ENCODE assay signal across 22 cellular contexts in the genomic region with DNA sequence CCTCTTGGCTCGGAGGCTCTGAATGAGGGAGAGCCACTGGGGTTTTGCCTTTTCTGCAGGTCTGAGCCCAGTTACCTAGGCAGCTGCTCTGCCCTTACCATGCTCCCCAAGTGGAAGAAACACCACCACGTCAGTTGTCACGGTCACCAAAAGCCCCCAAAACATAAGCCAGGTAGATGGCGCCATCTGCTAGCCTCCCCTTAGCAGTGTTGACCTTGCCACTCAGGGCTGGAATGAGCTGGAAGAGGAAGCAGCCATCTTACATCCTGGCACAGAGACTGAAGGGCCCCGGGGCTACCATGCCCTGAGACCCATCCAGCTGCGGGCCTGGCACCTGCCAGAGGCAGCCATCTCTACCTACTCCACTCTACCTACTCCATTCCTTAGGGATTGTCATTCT. TPM values are rescaled to one million over a fixed set of nuclear protein-coding genes. Genes with fewer than 3 reads are reported as not detected.
DNase-seq lines count a peak whose midpoint lies in the region; ATAC-seq, FAIRE-seq and TF ChIP-seq lines count a peak whose summit lies in the region.
"Had no signal": no experiment of that assay in that cellular context is flagged by ENCODE, and none has a peak within 500 bp of the region (broad histone marks: within the 10 kb centered on the region; RNA-seq: fewer than 3 reads in every experiment).

No MANE protein-coding gene starts in this region.

- no peak overlapping the region for H3K4me3 ChIP-seq in left ventricle myocardium inferior
- H3K4me3 ChIP-seq: colonic mucosa, right atrium auricular region, SK-N-MC, upper lobe of left lung had no signal

- H3K9me3 ChIP-seq in left ventricle myocardium inferior (replicated peaks) (no peaks in the 10 kb centered on the region), T-helper 17 cell (ENCODE audit: control insufficient read depth, low read length, poor library complexity, severe bottlenecking) (no peaks in the 10 kb centered on the region)
- H3K9me3 ChIP-seq: colonic mucosa, right atrium auricular region, upper lobe of left lung had no signal

- no peaks in the 10 kb centered on the region for H3K27me3 ChIP-seq in left ventricle myocardium inferior (ENCODE audit: low read depth)
- H3K27me3 ChIP-seq: brain microvascular endothelial cell, colonic mucosa, right atrium auricular region, upper lobe of left lung had no signal

- DNase-seq in Right ventricle myocardium inferior (ENCODE audit: missing footprints) (peak; percentile 15), left ventricle myocardium inferior (no peak), T-helper 17 cell (no peak), iPS-NIHi11 (ENCODE audit: low spot score) (peak; percentile 40), GM19239 (ENCODE audit: insufficient read length, low spot score) (no peak), kidney glomerular epithelial cell (lab: John Stamatoyannopoulos, UW) (no peak), occipital lobe (lab: John Stamatoyannopoulos, UW) (no peak)
- DNase-seq in effector CD4-positive, alpha-beta T cell = no peak
- DNase-seq: activated CD4-positive, alpha-beta T cell treated with anti-CD3 and anti-CD28 coated beads, Interleukin-2, amount 50 U/mL, for 48 hours; brain microvascular endothelial cell; CD4-positive, alpha-beta memory T cell; colonic mucosa; DMS53; left cardiac atrium; NCI-H1105; NCI-H2107; upper lobe of left lung had no signal

- intact Hi-C loops in Right ventricle myocardium inferior (cut with DNase I) = no loop called here
- intact Hi-C loops in left ventricle myocardium inferior (cut with micrococcal nuclease) = no loop called here

- no peak for TF ChIP-seq CTCF in left ventricle myocardium inferior (IDR thresholded peaks at IDR 0.05; ENCODE audit: borderline replicate concordance)

- H3K27me3 Mint-ChIP-seq in T-helper 17 cell = no peaks in the 10 kb centered on the region
- H3K27me3 Mint-ChIP-seq: CD4-positive, alpha-beta memory T cell; IgD-negative memory B cell; stimulated activated naive CD8-positive, alpha-beta T cell treated with anti-CD3 and anti-CD28 coated beads, Interleukin-15, Interleukin-2, amounts not matched to agents 100 ng/mL and 50 ng/mL, for 24 hours had no signal

- peak overlapping the region; percentile 39 for H3K27ac Mint-ChIP-seq in T-helper 17 cell
- H3K27ac Mint-ChIP-seq: IgD-negative memory B cell; stimulated activated naive CD8-positive, alpha-beta T cell treated with anti-CD3 and anti-CD28 coated beads, Interleukin-15, Interleukin-2, amounts not matched to agents 100 ng/mL and 50 ng/mL, for 24 hours had no signal

- H3K4me1 Mint-ChIP-seq in T-helper 17 cell = peaks cover 12% of the 10 kb centered on the region

- no peak overlapping the region for H3K4me3 Mint-ChIP-seq in T-helper 17 cell
- H3K4me3 Mint-ChIP-seq: CD4-positive, alpha-beta memory T cell; stimulated activated naive CD8-positive, alpha-beta T cell treated with anti-CD3 and anti-CD28 coated beads, Interleukin-15, Interleukin-2, amounts not matched to agents 100 ng/mL and 50 ng/mL, for 24 hours had no signal

- no peak for FAIRE-seq in GM19239 (lab: Jason Lieb, UNC)
- FAIRE-seq: GM18507 had no signal

- ATAC-seq in Right ventricle myocardium inferior = no peak
- no peak for ATAC-seq in T-helper 17 cell
- ATAC-seq: left cardiac atrium had no signal

- peaks cover 16% of the 10 kb centered on the region for H3K4me1 ChIP-seq in left ventricle myocardium inferior
- H3K4me1 ChIP-seq: colonic mucosa, right atrium auricular region had no signal

- H3K36me3 ChIP-seq in left ventricle myocardium inferior = peaks cover 2% of the 10 kb centered on the region
- H3K36me3 ChIP-seq: brain microvascular endothelial cell, colonic mucosa, right atrium auricular region had no signal

- no peak overlapping the region for H3K27ac ChIP-seq in left ventricle myocardium inferior (replicated peaks)
- H3K27ac ChIP-seq: brain microvascular endothelial cell, colonic mucosa, right atrium auricular region, SK-N-MC, upper lobe of left lung had no signal

- H3K36me3 Mint-ChIP-seq in T-helper 17 cell (ENCODE audit: low read depth) = peaks cover 2% of the 10 kb centered on the region
- H3K36me3 Mint-ChIP-seq: IgD-negative memory B cell had no signal

RNA-seq across cellular contexts. Expression of a gene that starts 7.4 kb away (rescaled TPM):
- total RNA-seq in Right ventricle myocardium inferior (51.5 TPM), left ventricle myocardium inferior (61.6 TPM), T-helper 17 cell (10 to 100 TPM; 29.4 to 30.0 TPM), occipital lobe (26.8 TPM)

RNA-seq across cellular contexts. Expression of a gene that starts 22.7 kb away (rescaled TPM):
- total RNA-seq in Right ventricle myocardium inferior (16.6 TPM), left ventricle myocardium inferior (17.9 TPM), T-helper 17 cell (10 to 100 TPM; 21.6 to 30.8 TPM), occipital lobe (7.5 TPM)

RNA-seq across cellular contexts. Expression of a gene that starts 40.4 kb away (rescaled TPM):
- 6.4 TPM for total RNA-seq in Right ventricle myocardium inferior
- total RNA-seq in left ventricle myocardium inferior = 6.3 TPM
- 10 to 100 TPM; 23.5 to 26.9 TPM for total RNA-seq in T-helper 17 cell
- 0.94 TPM for total RNA-seq in occipital lobe

RNA-seq across cellular contexts. Expression of a gene that starts 53.9 kb away (rescaled TPM):
- total RNA-seq in Right ventricle myocardium inferior (84.4 TPM), left ventricle myocardium inferior (75.3 TPM), T-helper 17 cell (1 to 10 TPM; 7.7 to 7.8 TPM), occipital lobe (21.1 TPM)

Comparison
In these comparisons a context has a peak if more than half of its experiments do, and no peak if none do; other contexts are left out.
1. DNase-seq: peak in Right ventricle myocardium inferior (single experiment) and iPS-NIHi11 (single experiment); none in left ventricle myocardium inferior (single experiment), T-helper 17 cell (0 of 3), GM19239 (single experiment), kidney glomerular epithelial cell (single experiment), effector CD4-positive, alpha-beta T cell (single experiment) and occipital lobe (single experiment).